In the genomic region with DNA sequence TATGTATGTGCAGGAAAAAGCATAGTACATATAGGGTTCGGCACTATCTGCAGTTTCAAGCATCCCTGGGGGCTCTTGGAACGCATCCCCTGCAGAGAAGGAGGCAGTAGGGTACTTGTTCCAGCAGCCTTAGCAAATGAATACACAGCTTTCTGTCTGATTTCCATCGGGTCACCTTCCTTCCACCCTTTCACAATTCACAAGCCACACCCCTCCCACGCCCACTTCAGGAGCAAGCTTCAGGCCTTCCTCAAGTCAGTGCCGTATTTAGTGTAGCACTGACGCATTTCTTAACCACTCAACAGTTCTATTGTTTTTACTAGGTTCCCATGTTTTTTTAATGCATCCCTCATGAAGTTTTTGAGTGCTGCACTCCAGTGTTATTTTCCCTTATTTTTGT, we compare ENCODE assay signal across 9 cellular contexts.
DNase-seq lines count a peak whose midpoint lies in the region; ATAC-seq and TF ChIP-seq lines count a peak whose summit lies in the region.
"Had no signal": no experiment of that assay in that cellular context is flagged by ENCODE, and none has a peak within 500 bp of the region (broad histone marks: within the 10 kb centered on the region; RNA-seq: fewer than 3 reads in every experiment).

No MANE protein-coding gene starts in this region.

- TF ChIP-seq POLR2A in esophagus squamous epithelium (IDR thresholded peaks at IDR 0.05), result no peak

- ATAC-seq in stimulated activated naive B cell treated with anti-CD40 and anti-IgM and Interleukin-4, amounts not matched to agents 10 μg/mL and 1 μg/mL and 100 μg/mL, for 72 hours (replicated peaks), result peak; percentile 39 to 66
- no peak for ATAC-seq in GM19395 (IDR thresholded peaks at IDR 0.05; ENCODE audit: unreplicated experiment)

- H3K36me3 ChIP-seq in HEK293 (ENCODE audit: control insufficient read depth in 2 of 2, insufficient read depth in 1 of 2, low read length in 2 of 2) (no peaks in the 10 kb centered on the region; a peak in 1 of 3 replicates), esophagus squamous epithelium (no peaks in the 10 kb centered on the region)

- H3K4me3 Mint-ChIP-seq in stimulated activated naive B cell treated with anti-CD40 and anti-IgM and Interleukin-4, amounts not matched to agents 10 μg/mL and 1 μg/mL and 100 μg/mL, for 72 hours, result peak overlapping the region in 1 of 2 donors; percentile 2
- H3K4me3 Mint-ChIP-seq: activated T-cell treated with anti-CD3 and anti-CD28 coated beads, Interleukin-2, amount 50 U/mL, for 72 hours had no signal

- TF ChIP-seq CTCF in HEK293 (tag by site-specific recombination; IDR thresholded peaks at IDR 0.05), result no peak
- no peak for TF ChIP-seq CTCF in esophagus squamous epithelium (IDR thresholded peaks at IDR 0.05)

- peaks cover 0 to 3% of the 10 kb centered on the region in 2 donors for H3K36me3 Mint-ChIP-seq in stimulated activated naive B cell treated with anti-CD40 and anti-IgM and Interleukin-4, amounts not matched to agents 10 μg/mL and 1 μg/mL and 100 μg/mL, for 72 hours

- H3K4me3 ChIP-seq in HEK293 (ENCODE audit: low read depth, low read length), result no peak overlapping the region
- H3K4me3 ChIP-seq in esophagus squamous epithelium, result peak overlapping the region in 1 of 4 donors; percentile 12

- H3K27ac Mint-ChIP-seq in stimulated activated naive B cell treated with anti-CD40 and anti-IgM and Interleukin-4, amounts not matched to agents 10 μg/mL and 1 μg/mL and 100 μg/mL, for 72 hours, result no peak overlapping the region
- H3K27ac Mint-ChIP-seq: activated T-cell treated with anti-CD3 and anti-CD28 coated beads, Interleukin-2, amount 50 U/mL, for 72 hours had no signal

- H3K9me3 ChIP-seq in HEK293 (ENCODE audit: control insufficient read depth, insufficient read depth, low read depth, low read length) (no peaks in the 10 kb centered on the region), esophagus squamous epithelium (no peaks in the 10 kb centered on the region)

- H3K9me3 Mint-ChIP-seq in stimulated activated naive B cell treated with anti-CD40 and anti-IgM and Interleukin-4, amounts not matched to agents 10 μg/mL and 1 μg/mL and 100 μg/mL, for 72 hours, result no peaks in the 10 kb centered on the region
- H3K9me3 Mint-ChIP-seq: activated T-cell treated with anti-CD3 and anti-CD28 coated beads, Interleukin-2, amount 50 U/mL, for 72 hours had no signal

- DNase-seq in AG20443 (ENCODE audit: low spot score) (peak; percentile 50), NOMO-1 treated with DMSO at 0.1 percent for 48 hours (lab: John Stamatoyannopoulos, UW; ENCODE audit: unreplicated experiment) (peak; percentile 96), esophagus squamous epithelium (lab: John Stamatoyannopoulos, UW) (no peak), midbrain (lab: John Stamatoyannopoulos, UW) (no peak)
- no peak for DNase-seq in stimulated activated naive B cell treated with anti-CD40 and anti-IgM and Interleukin-4, amounts not matched to agents 10 μg/mL and 1 μg/mL and 100 μg/mL, for 72 hours
- no peak for DNase-seq in stimulated activated CD4-positive, alpha-beta T cell treated with anti-CD3 and anti-CD28 coated beads, Interleukin-2, amount 100 ng/mL, for 24 hours

- 13 to 35% methylated on average over 6 of the region's 6 CpGs for WGBS in esophagus squamous epithelium, 2 donors

- CTCF ChIA-PET in HEK293 (lab: Yijun Ruan, JAX), result no interaction called here

- peaks cover 9% of the 10 kb centered on the region; the same call in 1 of the 2 replicates for H3K4me1 ChIP-seq in HEK293 (ENCODE audit: control insufficient read depth, insufficient read depth, low read length)
- H3K4me1 ChIP-seq in esophagus squamous epithelium, result peaks cover 9 to 71% (median 14%) of the 10 kb centered on the region in 3 donors

- H3K27me3 ChIP-seq in esophagus squamous epithelium, result no peaks in the 10 kb centered on the region

- H3K27ac ChIP-seq in HEK293 (ENCODE audit: extremely low read depth, low read depth, low read length) (no peak overlapping the region), esophagus squamous epithelium (peak overlapping the region in 3 of 4 donors; percentile 41 to 73 (median 69))

- peaks cover 8 to 10% of the 10 kb centered on the region in 2 donors for H3K4me1 Mint-ChIP-seq in stimulated activated naive B cell treated with anti-CD40 and anti-IgM and Interleukin-4, amounts not matched to agents 10 μg/mL and 1 μg/mL and 100 μg/mL, for 72 hours

- POLR2A ChIA-PET in HEK293 (lab: Yijun Ruan, JAX), result no interaction called here

- no peaks in the 10 kb centered on the region for H3K27me3 Mint-ChIP-seq in stimulated activated naive B cell treated with anti-CD40 and anti-IgM and Interleukin-4, amounts not matched to agents 10 μg/mL and 1 μg/mL and 100 μg/mL, for 72 hours

- intact Hi-C loops in esophagus squamous epithelium (cut with DNase I), result no loop called here

TF ChIP-seq in HEK293, 187 proteins besides CTCF, POLR2A, EP300 and RAD21 (continues in another document):
- TF ChIP-seq ZNF785 (tag by site-specific recombination; IDR thresholded peaks at IDR 0.05) (no peak), ZNF707 (tag by site-specific recombination; IDR thresholded peaks at IDR 0.05) (no peak), SCRT2 (tag by site-specific recombination; IDR thresholded peaks at IDR 0.05) (peak; percentile 31; the same call in 1 of the 2 replicates), ZNF585B (tag by site-specific recombination; IDR thresholded peaks at IDR 0.05) (no peak), ZNF335 (tag by site-specific recombination; conservative IDR thresholded peaks at IDR 0.05) (no peak), IKZF3 (tag by site-specific recombination; IDR thresholded peaks at IDR 0.05) (no peak), ZNF596 (tag by site-specific recombination; IDR thresholded peaks at IDR 0.05) (no peak), TSHZ1 (tag by site-specific recombination; IDR thresholded peaks at IDR 0.05; ENCODE audit: borderline replicate concordance) (no peak), REPIN1 (tag by site-specific recombination; IDR thresholded peaks at IDR 0.05; ENCODE audit: low read depth) (no peak), ZFHX2 (tag by site-specific recombination; conservative IDR thresholded peaks at IDR 0.05) (peak; percentile 63), ZNF580 (tag by site-specific recombination; IDR thresholded peaks at IDR 0.05) (no peak), KLF9 (tag by site-specific recombination; IDR thresholded peaks at IDR 0.05; ENCODE audit: low read depth) (peak; percentile 98)
- TF ChIP-seq, protein P1, sequence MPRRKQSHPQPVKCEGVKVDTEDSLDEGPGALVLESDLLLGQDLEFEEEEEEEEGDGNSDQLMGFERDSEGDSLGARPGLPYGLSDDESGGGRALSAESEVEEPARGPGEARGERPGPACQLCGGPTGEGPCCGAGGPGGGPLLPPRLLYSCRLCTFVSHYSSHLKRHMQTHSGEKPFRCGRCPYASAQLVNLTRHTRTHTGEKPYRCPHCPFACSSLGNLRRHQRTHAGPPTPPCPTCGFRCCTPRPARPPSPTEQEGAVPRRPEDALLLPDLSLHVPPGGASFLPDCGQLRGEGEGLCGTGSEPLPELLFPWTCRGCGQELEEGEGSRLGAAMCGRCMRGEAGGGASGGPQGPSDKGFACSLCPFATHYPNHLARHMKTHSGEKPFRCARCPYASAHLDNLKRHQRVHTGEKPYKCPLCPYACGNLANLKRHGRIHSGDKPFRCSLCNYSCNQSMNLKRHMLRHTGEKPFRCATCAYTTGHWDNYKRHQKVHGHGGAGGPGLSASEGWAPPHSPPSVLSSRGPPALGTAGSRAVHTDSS (tag by site-specific recombination; IDR thresholded peaks at IDR 0.05), result no peak

Comparison
In these comparisons a context has a peak if more than half of its experiments do, and no peak if none do; other contexts are left out.
1. DNase-seq: peak in AG20443 (single experiment) and NOMO-1 treated with DMSO at 0.1 percent for 48 hours (single experiment); none in esophagus squamous epithelium (single experiment), stimulated activated naive B cell treated with anti-CD40 and anti-IgM and Interleukin-4, amounts not matched to agents 10 μg/mL and 1 μg/mL and 100 μg/mL, for 72 hours (single experiment), stimulated activated CD4-positive, alpha-beta T cell treated with anti-CD3 and anti-CD28 coated beads, Interleukin-2, amount 100 ng/mL, for 24 hours (0 of 2) and midbrain (single experiment).